ENCODE assay signal across 24 cellular contexts in genomic region chr7:126948664-126949063, GRCh38.
DNase-seq lines count a peak whose midpoint lies in the region; ATAC-seq and TF ChIP-seq lines count a peak whose summit lies in the region.
"Had no signal": no experiment of that assay in that cellular context is flagged by ENCODE, and none has a peak within 500 bp of the region (broad histone marks: within the 10 kb centered on the region; RNA-seq: fewer than 3 reads in every experiment).

No MANE protein-coding gene starts in this region.

- ATAC-seq in GM18907 (IDR thresholded peaks at IDR 0.05; ENCODE audit: unreplicated experiment), result peak; percentile 95
- ATAC-seq in GM21529 (IDR thresholded peaks at IDR 0.05; ENCODE audit: unreplicated experiment), result peak; percentile 72
- peak; percentile 66 for ATAC-seq in HG03060 (IDR thresholded peaks at IDR 0.05; ENCODE audit: low read depth, unreplicated experiment)
- peak; percentile 44 for ATAC-seq in HG03520 (IDR thresholded peaks at IDR 0.05; ENCODE audit: unreplicated experiment)
- ATAC-seq: body of pancreas, pancreas, SK-N-SH treated with all-trans-retinoic acid at 6 μM for 48 hours had no signal

- no peak overlapping the region for H3K27ac ChIP-seq in breast epithelium
- H3K27ac ChIP-seq: body of pancreas, pancreas, PC-9 had no signal

- no peaks in the 10 kb centered on the region for H3K4me1 Mint-ChIP-seq in glutamatergic neuron (ENCODE audit: low read depth, unreplicated experiment)
- H3K4me1 Mint-ChIP-seq: activated CD4-positive, alpha-beta T cell treated with anti-CD3 and anti-CD28 coated beads, Interleukin-2, amount 10 ng/mL, durations not matched to agents 7 days and 5 days; activated naive CD4-positive, alpha-beta T cell treated with anti-CD3 and anti-CD28 coated beads, Interleukin-2, amount 50 U/mL, for 24 hours; immature natural killer cell; naive B cell had no signal

- no peaks in the 10 kb centered on the region for H3K27me3 ChIP-seq in breast epithelium
- H3K27me3 ChIP-seq: body of pancreas, pancreas had no signal

- DNase-seq in activated CD4-positive, CD25-positive, alpha-beta regulatory T cell (lab: John Stamatoyannopoulos, UW), result no peak
- no peak for DNase-seq in stimulated activated CD4-positive, alpha-beta T cell treated with anti-CD3 and anti-CD28 coated beads, Interleukin-4, amount 100 ng/mL, for 4 hours
- DNase-seq in breast epithelium (ENCODE audit: low spot score in 2 of 2) (no peak), glutamatergic neuron (no peak)
- DNase-seq: activated CD4-positive, alpha-beta T cell treated with anti-CD3 and anti-CD28 coated beads, Interleukin-2, amount 10 ng/mL, durations not matched to agents 7 days and 5 days; body of pancreas; immature natural killer cell; KBM-7; naive B cell; NCI-H1092 treated with DMSO at 0.1 percent for 48 hours; NCI-H748 treated with DMSO at 0.1 percent for 48 hours; pancreas; PC-9; stimulated activated CD4-positive, alpha-beta T cell treated with anti-CD3 and anti-CD28 coated beads, Interleukin-4, amount 100 ng/mL, for 1 hour; stimulated activated CD8-positive, alpha-beta memory T cell treated with anti-CD3 and anti-CD28 coated beads, Interleukin-4, amount 100 ng/mL, for 48 hours had no signal

- H3K9me3 ChIP-seq in breast epithelium, result no peaks in the 10 kb centered on the region
- H3K9me3 ChIP-seq: body of pancreas, HAP-1, pancreas had no signal

- H3K36me3 Mint-ChIP-seq in glutamatergic neuron (ENCODE audit: unreplicated experiment), result no peaks in the 10 kb centered on the region
- H3K36me3 Mint-ChIP-seq: activated naive CD4-positive, alpha-beta T cell treated with anti-CD3 and anti-CD28 coated beads, Interleukin-2, amount 50 U/mL, for 24 hours; immature natural killer cell; naive B cell had no signal

- no peak overlapping the region for H3K4me3 Mint-ChIP-seq in glutamatergic neuron (ENCODE audit: unreplicated experiment)
- H3K4me3 Mint-ChIP-seq: activated CD4-positive, alpha-beta T cell treated with anti-CD3 and anti-CD28 coated beads, Interleukin-2, amount 10 ng/mL, durations not matched to agents 7 days and 5 days; activated naive CD4-positive, alpha-beta T cell treated with anti-CD3 and anti-CD28 coated beads, Interleukin-2, amount 50 U/mL, for 24 hours; dendritic cell treated with granulocyte-macrophage colony-stimulating factor and Interleukin-4, amounts not matched to agents 40 ng/mL and 50 ng/mL, for 4 days; immature natural killer cell; naive B cell had no signal

- no peaks in the 10 kb centered on the region for H3K27me3 Mint-ChIP-seq in glutamatergic neuron (ENCODE audit: unreplicated experiment)
- H3K27me3 Mint-ChIP-seq: activated CD4-positive, alpha-beta T cell treated with anti-CD3 and anti-CD28 coated beads, Interleukin-2, amount 10 ng/mL, durations not matched to agents 7 days and 5 days; dendritic cell treated with granulocyte-macrophage colony-stimulating factor and Interleukin-4, amounts not matched to agents 40 ng/mL and 50 ng/mL, for 4 days; naive B cell had no signal

- no peaks in the 10 kb centered on the region for H3K36me3 ChIP-seq in breast epithelium
- H3K36me3 ChIP-seq: HAP-1, pancreas had no signal

- TF ChIP-seq CTCF in breast epithelium (IDR thresholded peaks at IDR 0.05) (no peak), glutamatergic neuron (IDR thresholded peaks at IDR 0.05; ENCODE audit: partially characterized antibody, unreplicated experiment) (no peak)

- intact Hi-C loops in breast epithelium (cut with DNase I; ENCODE audit: low total_unique reads), result no loop called here

- H3K9me3 Mint-ChIP-seq in glutamatergic neuron (ENCODE audit: unreplicated experiment), result no peaks in the 10 kb centered on the region
- H3K9me3 Mint-ChIP-seq: activated CD4-positive, alpha-beta T cell treated with anti-CD3 and anti-CD28 coated beads, Interleukin-2, amount 10 ng/mL, durations not matched to agents 7 days and 5 days; activated naive CD4-positive, alpha-beta T cell treated with anti-CD3 and anti-CD28 coated beads, Interleukin-2, amount 50 U/mL, for 24 hours; dendritic cell treated with granulocyte-macrophage colony-stimulating factor and Interleukin-4, amounts not matched to agents 40 ng/mL and 50 ng/mL, for 4 days; naive B cell had no signal

- no peaks in the 10 kb centered on the region for H3K4me1 ChIP-seq in breast epithelium
- H3K4me1 ChIP-seq: body of pancreas, HAP-1, pancreas had no signal

- no peak overlapping the region for H3K4me3 ChIP-seq in breast epithelium
- H3K4me3 ChIP-seq: body of pancreas, HAP-1, lung, pancreas, PC-9 had no signal

- TF ChIP-seq POLR2A in breast epithelium (IDR thresholded peaks at IDR 0.05), result no peak

- H3K27ac Mint-ChIP-seq in glutamatergic neuron (ENCODE audit: unreplicated experiment), result no peak overlapping the region
- H3K27ac Mint-ChIP-seq: activated CD4-positive, alpha-beta T cell treated with anti-CD3 and anti-CD28 coated beads, Interleukin-2, amount 10 ng/mL, durations not matched to agents 7 days and 5 days; activated naive CD4-positive, alpha-beta T cell treated with anti-CD3 and anti-CD28 coated beads, Interleukin-2, amount 50 U/mL, for 24 hours; dendritic cell treated with granulocyte-macrophage colony-stimulating factor and Interleukin-4, amounts not matched to agents 40 ng/mL and 50 ng/mL, for 4 days; immature natural killer cell; naive B cell had no signal

Comparison
In these comparisons a context has a peak if more than half of its experiments do, and no peak if none do; other contexts are left out.
1. ATAC-seq: peak in every context shown above with its lines; median percentile 95 in GM18907; 72 in GM21529; 66 in HG03060; 44 in HG03520.